Comparison of ENCODE assay signal across 8 cellular contexts in genomic region chr22:31400023-31400397, GRCh38. TPM values are rescaled to one million over a fixed set of nuclear protein-coding genes. Genes with fewer than 3 reads are reported as not detected.
DNase-seq lines count a peak whose midpoint lies in the region; ATAC-seq and TF ChIP-seq lines count a peak whose summit lies in the region.

No MANE protein-coding gene starts in this region.

- peaks cover 53% of the 10 kb centered on the region for H3K79me2 ChIP-seq in osteoblast (ENCODE audit: insufficient read depth, low read length)

- H3K9me3 ChIP-seq in esophagus squamous epithelium (no peaks in the 10 kb centered on the region), osteoblast (ENCODE audit: low read depth, low read length) (no peaks in the 10 kb centered on the region)

- no peak for TF ChIP-seq CTCF in esophagus squamous epithelium (IDR thresholded peaks at IDR 0.05)
- TF ChIP-seq CTCF in osteoblast (IDR thresholded peaks at IDR 0.05; ENCODE audit: extremely low read depth, low read depth, low read length) = no peak

- peak overlapping the region; percentile 96 for H3K4me2 ChIP-seq in osteoblast (ENCODE audit: insufficient read depth, low read length)

- H3K36me3 ChIP-seq in esophagus squamous epithelium (peaks cover 0 to 43% (median 15%) of the 10 kb centered on the region in 3 donors), osteoblast (ENCODE audit: insufficient read depth, low read length) (peaks cover 28% of the 10 kb centered on the region)

- peaks cover 0 to 37% (median 11%) of the 10 kb centered on the region in 3 donors for H3K4me1 ChIP-seq in esophagus squamous epithelium
- H3K4me1 ChIP-seq in osteoblast (ENCODE audit: insufficient read depth, low read length) = peaks cover 18% of the 10 kb centered on the region

- H3K27ac ChIP-seq in esophagus squamous epithelium = peak overlapping the region; percentile 87 to 96 (median 92)
- H3K27ac ChIP-seq in osteoblast (ENCODE audit: low read depth, low read length) = peak overlapping the region; percentile 93

- peak overlapping the region; percentile 99 for H2AFZ ChIP-seq in osteoblast (ENCODE audit: low read length)

- DNase-seq in NCI-H146 (lab: John Stamatoyannopoulos, UW) (peak; percentile 16), NCI-H146 treated with DMSO at 0.1 percent for 48 hours (lab: John Stamatoyannopoulos, UW; ENCODE audit: unreplicated experiment) (no peak), SK-MEL-5 (ENCODE audit: low read depth, low spot score) (peak; percentile 5), esophagus squamous epithelium (lab: John Stamatoyannopoulos, UW) (no peak), osteoblast (ENCODE audit: insufficient read length, low spot score, missing footprints) (peak; percentile 74), NOMO-1 treated with DMSO at 0.1 percent for 48 hours (lab: John Stamatoyannopoulos, UW; ENCODE audit: unreplicated experiment) (no peak), NCI-H2196 treated with DMSO at 0.1 percent for 48 hours (lab: John Stamatoyannopoulos, UW; ENCODE audit: unreplicated experiment) (no peak)

- intact Hi-C loops in esophagus squamous epithelium (cut with DNase I) = no loop called here

- ATAC-seq in HG03565 (IDR thresholded peaks at IDR 0.05; ENCODE audit: unreplicated experiment) = no peak

- no peak for TF ChIP-seq POLR2A in esophagus squamous epithelium (IDR thresholded peaks at IDR 0.05)

- H3K27me3 ChIP-seq in esophagus squamous epithelium (no peaks in the 10 kb centered on the region), osteoblast (ENCODE audit: insufficient read depth, low read length) (no peaks in the 10 kb centered on the region)

- peaks cover 7% of the 10 kb centered on the region for H4K20me1 ChIP-seq in osteoblast (ENCODE audit: insufficient read depth, low read length)

- in situ Hi-C loops in SK-MEL-5 (cut with HindIII; ENCODE audit: low pct_unique_long_range_greater_than_20kb, low sequenced_read_pairs) = no loop called here

- H3K4me3 ChIP-seq in esophagus squamous epithelium (peak overlapping the region; percentile 56 to 93 (median 83)), osteoblast (ENCODE audit: insufficient read depth, low read length) (peak overlapping the region; percentile 90)

- WGBS in esophagus squamous epithelium, 2 donors = 1 to 6% methylated on average over 11 of the region's 11 CpGs

RNA-seq across cellular contexts. Expression of gene DRG1, which starts 0.6 kb away (rescaled TPM):
- total RNA-seq in SK-MEL-5 (2014; rRNA removed; shearing (Covaris generic)) = 93.5 and 98.0 TPM in 2 replicates
- polyA plus RNA-seq in SK-MEL-5 (2015; cell fraction: cytosol; rRNA removed) = 80.2 and 87.5 TPM in 2 replicates
- 48.4 and 61.7 TPM in 2 replicates for polyA plus RNA-seq in SK-MEL-5 (2015; cell fraction: nucleus; rRNA removed)
- total RNA-seq in esophagus squamous epithelium = 10 to 100 TPM; 26.5 to 67.3 (median 41.2) TPM
- total RNA-seq in osteoblast = 68.0 and 71.0 TPM in 2 replicates

RNA-seq across cellular contexts. Expression of gene PATZ1, which starts 53.9 kb away (rescaled TPM):
- 23.4 and 25.2 TPM in 2 replicates for total RNA-seq in SK-MEL-5 (2014; rRNA removed; shearing (Covaris generic))
- polyA plus RNA-seq in SK-MEL-5 (2015; cell fraction: cytosol; rRNA removed) = 43.5 and 49.0 TPM in 2 replicates
- 43.5 and 57.9 TPM in 2 replicates for polyA plus RNA-seq in SK-MEL-5 (2015; cell fraction: nucleus; rRNA removed)
- total RNA-seq in esophagus squamous epithelium (10 to 100 TPM in 2 of 4 donors, 1 to 10 TPM in 2; 2.2 to 13.0 (median 7.2) TPM), osteoblast (13.8 and 15.2 TPM in 2 replicates)

Comparison
In these comparisons a context has a peak if more than half of its experiments do, and no peak if none do; other contexts are left out.
1. DNase-seq: peak in NCI-H146 (single experiment), SK-MEL-5 (single experiment) and osteoblast (single experiment); none in NCI-H146 treated with DMSO at 0.1 percent for 48 hours (single experiment), esophagus squamous epithelium (single experiment), NOMO-1 treated with DMSO at 0.1 percent for 48 hours (single experiment) and NCI-H2196 treated with DMSO at 0.1 percent for 48 hours (single experiment).